Comparison of ENCODE assay signal across 1 cellular context in the genomic region with DNA sequence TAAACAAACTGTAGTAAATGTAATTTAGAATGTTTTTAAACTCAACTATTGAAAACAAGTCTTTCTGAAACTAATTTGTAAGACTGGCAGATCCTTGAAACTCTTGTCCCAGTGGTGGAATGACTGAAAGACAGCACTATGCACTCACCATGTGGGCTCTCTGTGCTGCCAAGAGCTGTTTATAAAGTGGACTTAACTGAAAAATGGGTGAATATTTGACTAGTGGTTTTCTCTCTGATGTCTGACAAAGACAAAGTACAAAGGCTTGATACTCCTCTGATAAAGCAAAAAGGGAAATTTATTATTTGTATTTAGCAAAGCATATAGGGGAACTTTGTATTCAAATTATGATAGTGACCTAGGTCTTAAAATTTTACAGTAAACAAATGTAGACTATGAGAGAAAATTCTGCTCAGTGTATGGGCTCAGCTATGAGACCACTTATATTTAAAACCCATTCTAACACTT.
TF ChIP-seq lines count a peak whose summit lies in the region.

No MANE protein-coding gene starts in this region.

TF ChIP-seq in HEK293, 187 proteins besides CTCF, POLR2A, EP300 and RAD21 (continued from another document):
- TF ChIP-seq, protein P1, sequence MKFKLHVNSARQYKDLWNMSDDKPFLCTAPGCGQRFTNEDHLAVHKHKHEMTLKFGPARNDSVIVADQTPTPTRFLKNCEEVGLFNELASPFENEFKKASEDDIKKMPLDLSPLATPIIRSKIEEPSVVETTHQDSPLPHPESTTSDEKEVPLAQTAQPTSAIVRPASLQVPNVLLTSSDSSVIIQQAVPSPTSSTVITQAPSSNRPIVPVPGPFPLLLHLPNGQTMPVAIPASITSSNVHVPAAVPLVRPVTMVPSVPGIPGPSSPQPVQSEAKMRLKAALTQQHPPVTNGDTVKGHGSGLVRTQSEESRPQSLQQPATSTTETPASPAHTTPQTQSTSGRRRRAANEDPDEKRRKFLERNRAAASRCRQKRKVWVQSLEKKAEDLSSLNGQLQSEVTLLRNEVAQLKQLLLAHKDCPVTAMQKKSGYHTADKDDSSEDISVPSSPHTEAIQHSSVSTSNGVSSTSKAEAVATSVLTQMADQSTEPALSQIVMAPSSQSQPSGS (tag by site-specific recombination; IDR thresholded peaks at IDR 0.05; ENCODE audit: low read depth) = no peak
TF ChIP-seq in HEK293: peak in this region for 1.
